In genomic region chr12:91885851-91886250, GRCh38 we compare ENCODE assay signal across 25 cellular contexts.
DNase-seq lines count a peak whose midpoint lies in the region; ATAC-seq and TF ChIP-seq lines count a peak whose summit lies in the region.
"Had no signal": no experiment of that assay in that cellular context is flagged by ENCODE, and none has a peak within 500 bp of the region (broad histone marks: within the 10 kb centered on the region; RNA-seq: fewer than 3 reads in every experiment).

No MANE protein-coding gene starts in this region.

- no peaks in the 10 kb centered on the region for H3K79me2 ChIP-seq in mesendoderm (ENCODE audit: control insufficient read depth, insufficient read depth, low read length)

- no peaks in the 10 kb centered on the region for H3K79me1 ChIP-seq in mesendoderm (ENCODE audit: low read length)

- H3K9ac ChIP-seq in mesendoderm (ENCODE audit: low read length): no peak overlapping the region
- H3K9ac ChIP-seq: GM23248 had no signal

- no peak overlapping the region for H3K23ac ChIP-seq in mesendoderm (ENCODE audit: low read length)

- H3K9me3 ChIP-seq in RWPE2 (ENCODE audit: severe bottlenecking): no peaks in the 10 kb centered on the region

- no peak overlapping the region for H3K18ac ChIP-seq in mesendoderm (ENCODE audit: low read length)

- H3K36me3 ChIP-seq in RWPE2 (ENCODE audit: low read depth): no peaks in the 10 kb centered on the region
- H3K36me3 ChIP-seq in mesendoderm (ENCODE audit: control insufficient read depth, insufficient read depth, low read length): no peaks in the 10 kb centered on the region

- no peak overlapping the region for H3K4ac ChIP-seq in mesendoderm (ENCODE audit: low read depth, low read length)

- ATAC-seq in RWPE2 (ENCODE audit: low read depth) (peak; percentile 55; the same call in 2 of the 3 replicates), GM21576 (IDR thresholded peaks at IDR 0.05; ENCODE audit: unreplicated experiment) (no peak)
- ATAC-seq: CD8-positive, alpha-beta T cell; GM12878 had no signal

- peaks cover 27% of the 10 kb centered on the region for H3K4me1 ChIP-seq in RWPE2 (ENCODE audit: insufficient read depth, poor library complexity, severe bottlenecking)
- no peaks in the 10 kb centered on the region for H3K4me1 ChIP-seq in mesendoderm (ENCODE audit: control insufficient read depth, low read depth, low read length)

- H4K5ac ChIP-seq in mesendoderm (ENCODE audit: low read length): no peak overlapping the region

- H3K4me3 ChIP-seq in RWPE2 (ENCODE audit: severe bottlenecking): no peak overlapping the region
- no peak overlapping the region for H3K4me3 ChIP-seq in mesendoderm (ENCODE audit: low read length)
- H3K4me3 ChIP-seq: GM12878, GM23248 had no signal

- no peak overlapping the region for H3K56ac ChIP-seq in mesendoderm (ENCODE audit: low read length)

- H2AK5ac ChIP-seq in mesendoderm (ENCODE audit: low read length): no peak overlapping the region

- H3K27me3 ChIP-seq in RWPE2 (ENCODE audit: insufficient read depth, poor library complexity, severe bottlenecking) (no peaks in the 10 kb centered on the region), mesendoderm (ENCODE audit: insufficient read depth, low read length, poor library complexity) (no peaks in the 10 kb centered on the region)

- H2BK5ac ChIP-seq in mesendoderm (ENCODE audit: low read length): no peak overlapping the region

- in situ Hi-C loops in ACHN (cut with HindIII; ENCODE audit: low pct_ligation_motif_present, low pct_unique_long_range_greater_than_20kb, low sequenced_read_pairs): no loop called here

- DNase-seq in SIG-M5 treated with dmso at 0.1 percent for 504 hours (lab: John Stamatoyannopoulos, UW; ENCODE audit: unreplicated experiment) (peak; percentile 54), SIG-M5 (lab: John Stamatoyannopoulos, UW) (no peak), RWPE2 (ENCODE audit: low spot score) (no peak), mesendoderm (peak; percentile 14), ACHN (no peak), NCI-H2227 treated with DMSO at 0.1 percent for 48 hours (lab: John Stamatoyannopoulos, UW) (no peak), DMS153 treated with DMSO at 0.1 percent for 48 hours (lab: John Stamatoyannopoulos, UW; ENCODE audit: unreplicated experiment) (no peak)
- DNase-seq: C1 segment of cervical spinal cord; Calu3; CD8-positive, alpha-beta T cell; DMS79 treated with DMSO at 0.1 percent for 48 hours; GM23248; H9; KG1; NCI-H1105 treated with DMSO at 0.1 percent for 48 hours; NCI-H2029 treated with DMSO at 0.1 percent for 48 hours; NCI-H2171; NCI-H446; NCI-H526 treated with DMSO at 0.1 percent for 48 hours; OCI-M1; SHP77 treated with DMSO at 0.1 percent for 48 hours; T-helper 1 cell had no signal

- no peak overlapping the region for H2BK120ac ChIP-seq in mesendoderm (ENCODE audit: low read depth, low read length)

- H2BK15ac ChIP-seq in mesendoderm (replicated peaks; ENCODE audit: low read depth): no peak overlapping the region

- H4K8ac ChIP-seq in mesendoderm (ENCODE audit: low read depth, low read length): no peak overlapping the region

- H3K27ac ChIP-seq in RWPE2 (ENCODE audit: poor library complexity, severe bottlenecking) (peak overlapping the region; percentile 29), mesendoderm (ENCODE audit: low read depth, low read length) (no peak overlapping the region)
- H3K27ac ChIP-seq: 22Rv1, GM23248 had no signal

- no peak for TF ChIP-seq CTCF in RWPE2 (IDR thresholded peaks at IDR 0.05; ENCODE audit: poor library complexity, severe bottlenecking)

- no peak overlapping the region for H3K4me2 ChIP-seq in mesendoderm (ENCODE audit: low read length)

Comparison
In these comparisons a context has a peak if more than half of its experiments do, and no peak if none do; other contexts are left out.
1. DNase-seq: peak in SIG-M5 treated with dmso at 0.1 percent for 504 hours (single experiment) and mesendoderm (single experiment); none in SIG-M5 (single experiment), RWPE2 (single experiment), ACHN (single experiment), NCI-H2227 treated with DMSO at 0.1 percent for 48 hours (single experiment) and DMS153 treated with DMSO at 0.1 percent for 48 hours (single experiment).